ENCODE assay signal across 1 cellular context in the genomic region with DNA sequence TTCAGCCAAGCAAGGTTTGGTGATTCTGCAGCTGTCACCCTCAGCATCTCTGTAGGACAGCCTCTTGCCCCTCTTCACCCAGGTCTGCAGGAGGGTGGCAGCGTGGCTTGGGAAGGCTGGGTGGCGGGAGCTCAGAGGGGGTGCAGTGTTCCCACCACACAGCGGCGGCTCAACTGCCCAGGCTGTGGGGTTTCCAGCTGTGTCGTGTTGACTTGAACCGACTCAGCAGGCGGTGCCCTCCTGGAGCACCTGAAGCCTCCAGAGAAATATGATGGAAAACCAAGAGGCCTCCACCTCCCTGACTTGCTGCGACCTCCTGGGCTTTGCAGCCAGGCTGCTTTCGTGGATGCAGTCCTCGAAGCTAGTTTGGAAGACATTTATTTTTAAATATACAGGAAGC.
TF ChIP-seq lines count a peak whose summit lies in the region.

No MANE protein-coding gene starts in this region.

TF ChIP-seq in K562, 482 proteins besides CTCF, POLR2A, EP300 and RAD21:
- TF ChIP-seq RBFOX2 (IDR thresholded peaks at IDR 0.05; ENCODE audit: low read depth, low read length): peak; percentile 41
- no peak for TF ChIP-seq NFXL1 (CRISPR knock-in tag; IDR thresholded peaks at IDR 0.05)
- TF ChIP-seq, protein P1, sequence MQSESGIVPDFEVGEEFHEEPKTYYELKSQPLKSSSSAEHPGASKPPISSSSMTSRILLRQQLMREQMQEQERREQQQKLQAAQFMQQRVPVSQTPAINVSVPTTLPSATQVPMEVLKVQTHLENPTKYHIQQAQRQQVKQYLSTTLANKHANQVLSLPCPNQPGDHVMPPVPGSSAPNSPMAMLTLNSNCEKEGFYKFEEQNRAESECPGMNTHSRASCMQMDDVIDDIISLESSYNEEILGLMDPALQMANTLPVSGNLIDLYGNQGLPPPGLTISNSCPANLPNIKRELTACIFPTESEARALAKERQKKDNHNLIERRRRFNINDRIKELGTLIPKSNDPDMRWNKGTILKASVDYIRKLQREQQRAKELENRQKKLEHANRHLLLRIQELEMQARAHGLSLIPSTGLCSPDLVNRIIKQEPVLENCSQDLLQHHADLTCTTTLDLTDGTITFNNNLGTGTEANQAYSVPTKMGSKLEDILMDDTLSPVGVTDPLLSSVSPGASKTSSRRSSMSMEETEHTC (IDR thresholded peaks at IDR 0.05): no peak
